In the genomic region with DNA sequence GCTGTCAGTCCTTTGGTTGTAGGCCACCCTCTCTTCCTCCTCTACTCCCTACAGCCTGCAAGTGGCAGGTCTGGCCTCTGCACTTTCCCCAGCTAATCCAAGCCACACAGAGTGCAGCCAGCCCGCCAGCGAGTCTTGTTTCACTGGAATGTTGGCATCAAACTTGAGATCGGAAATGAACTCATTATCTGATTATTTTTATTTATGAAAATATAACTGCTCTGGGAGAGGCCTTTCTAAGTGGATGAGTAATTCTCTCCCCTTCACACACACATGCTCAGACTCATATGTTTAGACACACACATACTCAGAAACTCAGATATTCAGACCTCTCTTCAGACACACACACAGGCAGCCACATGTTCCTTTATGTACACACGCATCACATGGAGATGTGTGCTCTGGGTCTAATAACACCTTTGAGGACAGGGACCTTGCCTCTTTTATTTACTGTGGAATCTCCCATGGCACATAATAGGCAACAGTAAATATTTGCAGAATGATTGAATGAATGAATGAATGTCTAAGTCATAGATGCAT, we compare ENCODE assay signal across 9 cellular contexts.
DNase-seq lines count a peak whose midpoint lies in the region; ATAC-seq and TF ChIP-seq lines count a peak whose summit lies in the region.
"Had no signal": no experiment of that assay in that cellular context is flagged by ENCODE, and none has a peak within 500 bp of the region (broad histone marks: within the 10 kb centered on the region; RNA-seq: fewer than 3 reads in every experiment).

No MANE protein-coding gene starts in this region.

- H3K4me1 Mint-ChIP-seq in endodermal cell = peaks cover 4% of the 10 kb centered on the region
- peaks cover 3 to 9% of the 10 kb centered on the region in 2 donors for H3K4me1 Mint-ChIP-seq in stimulated activated naive B cell treated with anti-CD40 and anti-IgM and Interleukin-4, amounts not matched to agents 10 μg/mL and 1 μg/mL and 100 μg/mL, for 72 hours

- no peak overlapping the region for H3K27ac ChIP-seq in endodermal cell (ENCODE audit: low read depth, low read length)

- H3K9ac ChIP-seq in endodermal cell (ENCODE audit: extremely low read depth, low read length, poor library complexity, severe bottlenecking) = no peak overlapping the region

- H3K36me3 Mint-ChIP-seq in endodermal cell (ENCODE audit: low read depth) = no peaks in the 10 kb centered on the region
- no peaks in the 10 kb centered on the region for H3K36me3 Mint-ChIP-seq in stimulated activated naive B cell treated with anti-CD40 and anti-IgM and Interleukin-4, amounts not matched to agents 10 μg/mL and 1 μg/mL and 100 μg/mL, for 72 hours
- H3K36me3 Mint-ChIP-seq: CD4-positive, CD25-positive, alpha-beta regulatory T cell had no signal

- no peaks in the 10 kb centered on the region for H3K4me1 ChIP-seq in endodermal cell (ENCODE audit: control insufficient read depth, insufficient read depth, low read length)

- H3K27ac Mint-ChIP-seq in endodermal cell = no peak overlapping the region
- H3K27ac Mint-ChIP-seq in stimulated activated naive B cell treated with anti-CD40 and anti-IgM and Interleukin-4, amounts not matched to agents 10 μg/mL and 1 μg/mL and 100 μg/mL, for 72 hours = no peak overlapping the region
- H3K27ac Mint-ChIP-seq: CD4-positive, CD25-positive, alpha-beta regulatory T cell had no signal

- H3K27me3 Mint-ChIP-seq in endodermal cell (ENCODE audit: insufficient read depth) = no peaks in the 10 kb centered on the region
- no peaks in the 10 kb centered on the region for H3K27me3 Mint-ChIP-seq in stimulated activated naive B cell treated with anti-CD40 and anti-IgM and Interleukin-4, amounts not matched to agents 10 μg/mL and 1 μg/mL and 100 μg/mL, for 72 hours

- no peak for ATAC-seq in stimulated activated naive B cell treated with anti-CD40 and anti-IgM and Interleukin-4, amounts not matched to agents 10 μg/mL and 1 μg/mL and 100 μg/mL, for 72 hours (replicated peaks)
- ATAC-seq in HG02840 (IDR thresholded peaks at IDR 0.05; ENCODE audit: low FRiP score, unreplicated experiment) = no peak

- no peak for TF ChIP-seq CTCF in endodermal cell (conservative IDR thresholded peaks at IDR 0.05)

- WGBS in endodermal cell (ENCODE audit: insufficient coverage in 1 of 2, insufficient read length in 1 of 2), 2 experiments = 60 to 79% methylated on average over 1 to 3 of the region's 4 CpGs

- no peak overlapping the region for H3K4me3 Mint-ChIP-seq in endodermal cell
- no peak overlapping the region for H3K4me3 Mint-ChIP-seq in stimulated activated naive B cell treated with anti-CD40 and anti-IgM and Interleukin-4, amounts not matched to agents 10 μg/mL and 1 μg/mL and 100 μg/mL, for 72 hours
- H3K4me3 Mint-ChIP-seq: CD4-positive, CD25-positive, alpha-beta regulatory T cell had no signal

- no peaks in the 10 kb centered on the region for H3K9me3 ChIP-seq in endodermal cell (ENCODE audit: control insufficient read depth, low read length)

- DNase-seq in A172 (ENCODE audit: low spot score) (peak; percentile 98), NCI-H2196 (lab: John Stamatoyannopoulos, UW; ENCODE audit: unreplicated experiment) (peak; percentile 68), endodermal cell (peak; percentile 20), mucosa of gallbladder (ENCODE audit: low spot score) (peak; percentile 65), NCI-H1930 (lab: John Stamatoyannopoulos, UW) (no peak)
- no peak for DNase-seq in stimulated activated naive B cell treated with anti-CD40 and anti-IgM and Interleukin-4, amounts not matched to agents 10 μg/mL and 1 μg/mL and 100 μg/mL, for 72 hours
- DNase-seq in activated naive CD4-positive, alpha-beta T cell (lab: John Stamatoyannopoulos, UW) = no peak
- DNase-seq: CD4-positive, CD25-positive, alpha-beta regulatory T cell had no signal

- H3K36me3 ChIP-seq in endodermal cell (ENCODE audit: control insufficient read depth, insufficient read depth, low read length) = no peaks in the 10 kb centered on the region

- H3K4me3 ChIP-seq in endodermal cell (ENCODE audit: low read length) = no peak overlapping the region

- no peaks in the 10 kb centered on the region for H3K9me3 Mint-ChIP-seq in endodermal cell
- no peaks in the 10 kb centered on the region for H3K9me3 Mint-ChIP-seq in stimulated activated naive B cell treated with anti-CD40 and anti-IgM and Interleukin-4, amounts not matched to agents 10 μg/mL and 1 μg/mL and 100 μg/mL, for 72 hours
- H3K9me3 Mint-ChIP-seq: CD4-positive, CD25-positive, alpha-beta regulatory T cell had no signal

- no peaks in the 10 kb centered on the region for H3K27me3 ChIP-seq in endodermal cell (ENCODE audit: control insufficient read depth, insufficient read depth, low read length, poor library complexity, severe bottlenecking)

Comparison
In these comparisons a context has a peak if more than half of its experiments do, and no peak if none do; other contexts are left out.
1. DNase-seq: peak in A172 (single experiment), NCI-H2196 (single experiment), endodermal cell (single experiment) and mucosa of gallbladder (single experiment); none in NCI-H1930 (0 of 2), stimulated activated naive B cell treated with anti-CD40 and anti-IgM and Interleukin-4, amounts not matched to agents 10 μg/mL and 1 μg/mL and 100 μg/mL, for 72 hours (single experiment) and activated naive CD4-positive, alpha-beta T cell (0 of 4).